ENCODE assay signal across 8 cellular contexts in genomic region chr2:214808481-214808931, GRCh38. TPM values are rescaled to one million over a fixed set of nuclear protein-coding genes. Genes with fewer than 3 reads are reported as not detected.
A peak's percentile ranks its signal among the peaks of the same experiment; 100 is the strongest.
DNase-seq lines count a peak whose midpoint lies in the region; ATAC-seq lines count a peak whose summit lies in the region.

No MANE protein-coding gene starts in this region.

- peak overlapping the region; percentile 95 for H3K4me3 Mint-ChIP-seq in stimulated activated naive CD8-positive, alpha-beta T cell treated with anti-CD3 and anti-CD28 coated beads, Interleukin-15, Interleukin-2, amounts not matched to agents 100 ng/mL and 50 ng/mL, for 24 hours
- peak overlapping the region; percentile 100 for H3K4me3 Mint-ChIP-seq in activated T-helper 2 cell treated with anti-CD3 and anti-CD28 coated beads, Interferon-gamma antibody, Interleukin-2, Interleukin-4, amounts not matched to agents 10 μg/mL and 5 μg/mL and 100 μg/mL, durations not matched to agents 14 hours and 24 hours and 36 hours (ENCODE audit: low read depth)
- H3K4me3 Mint-ChIP-seq in stimulated activated effector memory CD8-positive, alpha-beta T cell treated with anti-CD3 and anti-CD28 coated beads, Interleukin-12 subunit alpha, Interleukin-12 subunit beta, amount 100 ng/mL, for 72 hours = peak overlapping the region; percentile 94

- intact Hi-C loops in activated T-helper 2 cell treated with anti-CD3 and anti-CD28 coated beads, Interferon-gamma antibody, Interleukin-2, Interleukin-4, amounts not matched to agents 10 μg/mL and 5 μg/mL and 100 μg/mL, durations not matched to agents 14 hours and 24 hours and 36 hours (cut with micrococcal nuclease) = loop anchor here (2.0 to 10.0 kb wide), 4 partner anchors 36 to 1524 kb away; partner anchors contain the start of gene SPAG16

- DNase-seq in stimulated activated naive CD8-positive, alpha-beta T cell treated with anti-CD3 and anti-CD28 coated beads, Interleukin-15, Interleukin-2, amounts not matched to agents 100 U/mL and 50 U/mL, for 24 hours = no peak
- no peak for DNase-seq in activated T-helper 2 cell treated with anti-CD3 and anti-CD28 coated beads, Interferon-gamma antibody, Interleukin-2, Interleukin-4, amounts not matched to agents 10 μg/mL and 5 μg/mL and 100 μg/mL, durations not matched to agents 14 hours and 24 hours and 36 hours (ENCODE audit: low spot score)
- DNase-seq in stimulated activated effector memory CD8-positive, alpha-beta T cell treated with anti-CD3 and anti-CD28 coated beads, Interleukin-12 subunit alpha, Interleukin-12 subunit beta, amount 100 ng/mL, for 72 hours (ENCODE audit: low spot score in 2 of 2) = no peak
- DNase-seq in 8988T = no peak

- no peak for ATAC-seq in stimulated activated naive CD8-positive, alpha-beta T cell treated with anti-CD3 and anti-CD28 coated beads, Interleukin-15, Interleukin-2, amounts not matched to agents 100 U/mL and 50 U/mL, for 24 hours
- ATAC-seq in stimulated activated effector memory CD8-positive, alpha-beta T cell treated with anti-CD3 and anti-CD28 coated beads, Interleukin-12 subunit alpha, Interleukin-12 subunit beta, amount 100 ng/mL, for 72 hours = no peak
- ATAC-seq in HG02852 (IDR thresholded peaks at IDR 0.05; ENCODE audit: unreplicated experiment) (no peak), GM19467 (IDR thresholded peaks at IDR 0.05; ENCODE audit: unreplicated experiment) (no peak)

- peaks cover 18% of the 10 kb centered on the region for H3K36me3 Mint-ChIP-seq in stimulated activated naive CD8-positive, alpha-beta T cell treated with anti-CD3 and anti-CD28 coated beads, Interleukin-15, Interleukin-2, amounts not matched to agents 100 ng/mL and 50 ng/mL, for 24 hours (ENCODE audit: low read depth)
- peaks cover 32% of the 10 kb centered on the region for H3K36me3 Mint-ChIP-seq in activated T-helper 2 cell treated with anti-CD3 and anti-CD28 coated beads, Interferon-gamma antibody, Interleukin-2, Interleukin-4, amounts not matched to agents 10 μg/mL and 5 μg/mL and 100 μg/mL, durations not matched to agents 14 hours and 24 hours and 36 hours (ENCODE audit: low read depth)
- peaks cover 21% of the 10 kb centered on the region for H3K36me3 Mint-ChIP-seq in stimulated activated effector memory CD8-positive, alpha-beta T cell treated with anti-CD3 and anti-CD28 coated beads, Interleukin-12 subunit alpha, Interleukin-12 subunit beta, amount 100 ng/mL, for 72 hours

- peaks cover 30% of the 10 kb centered on the region for H3K4me1 Mint-ChIP-seq in stimulated activated naive CD8-positive, alpha-beta T cell treated with anti-CD3 and anti-CD28 coated beads, Interleukin-15, Interleukin-2, amounts not matched to agents 100 ng/mL and 50 ng/mL, for 24 hours (ENCODE audit: low read depth)
- H3K4me1 Mint-ChIP-seq in activated T-helper 2 cell treated with anti-CD3 and anti-CD28 coated beads, Interferon-gamma antibody, Interleukin-2, Interleukin-4, amounts not matched to agents 10 μg/mL and 5 μg/mL and 100 μg/mL, durations not matched to agents 14 hours and 24 hours and 36 hours (ENCODE audit: low read depth) = peaks cover 45% of the 10 kb centered on the region
- peaks cover 26% of the 10 kb centered on the region for H3K4me1 Mint-ChIP-seq in stimulated activated effector memory CD8-positive, alpha-beta T cell treated with anti-CD3 and anti-CD28 coated beads, Interleukin-12 subunit alpha, Interleukin-12 subunit beta, amount 100 ng/mL, for 72 hours

- peak overlapping the region; percentile 88 for H3K4me3 ChIP-seq in iPS-18c (ENCODE audit: insufficient read depth, low read depth, low read length)

- H3K9me3 ChIP-seq in iPS-18c (ENCODE audit: control insufficient read depth, insufficient read depth, low read length) = no peaks in the 10 kb centered on the region

- peak overlapping the region; percentile 96 for H3K27ac Mint-ChIP-seq in stimulated activated naive CD8-positive, alpha-beta T cell treated with anti-CD3 and anti-CD28 coated beads, Interleukin-15, Interleukin-2, amounts not matched to agents 100 ng/mL and 50 ng/mL, for 24 hours
- H3K27ac Mint-ChIP-seq in activated T-helper 2 cell treated with anti-CD3 and anti-CD28 coated beads, Interferon-gamma antibody, Interleukin-2, Interleukin-4, amounts not matched to agents 10 μg/mL and 5 μg/mL and 100 μg/mL, durations not matched to agents 14 hours and 24 hours and 36 hours = peak overlapping the region; percentile 91
- H3K27ac Mint-ChIP-seq in stimulated activated effector memory CD8-positive, alpha-beta T cell treated with anti-CD3 and anti-CD28 coated beads, Interleukin-12 subunit alpha, Interleukin-12 subunit beta, amount 100 ng/mL, for 72 hours = peak overlapping the region; percentile 92

- no peaks in the 10 kb centered on the region for H3K9me3 Mint-ChIP-seq in stimulated activated naive CD8-positive, alpha-beta T cell treated with anti-CD3 and anti-CD28 coated beads, Interleukin-15, Interleukin-2, amounts not matched to agents 100 ng/mL and 50 ng/mL, for 24 hours
- no peaks in the 10 kb centered on the region for H3K9me3 Mint-ChIP-seq in activated T-helper 2 cell treated with anti-CD3 and anti-CD28 coated beads, Interferon-gamma antibody, Interleukin-2, Interleukin-4, amounts not matched to agents 10 μg/mL and 5 μg/mL and 100 μg/mL, durations not matched to agents 14 hours and 24 hours and 36 hours
- no peaks in the 10 kb centered on the region for H3K9me3 Mint-ChIP-seq in stimulated activated effector memory CD8-positive, alpha-beta T cell treated with anti-CD3 and anti-CD28 coated beads, Interleukin-12 subunit alpha, Interleukin-12 subunit beta, amount 100 ng/mL, for 72 hours

- H3K27me3 Mint-ChIP-seq in stimulated activated naive CD8-positive, alpha-beta T cell treated with anti-CD3 and anti-CD28 coated beads, Interleukin-15, Interleukin-2, amounts not matched to agents 100 ng/mL and 50 ng/mL, for 24 hours = peaks cover 11% of the 10 kb centered on the region
- peaks cover 11% of the 10 kb centered on the region for H3K27me3 Mint-ChIP-seq in activated T-helper 2 cell treated with anti-CD3 and anti-CD28 coated beads, Interferon-gamma antibody, Interleukin-2, Interleukin-4, amounts not matched to agents 10 μg/mL and 5 μg/mL and 100 μg/mL, durations not matched to agents 14 hours and 24 hours and 36 hours (ENCODE audit: low read depth)

RNA-seq across cellular contexts. Expression of gene BARD1, which starts 1.0 kb away (rescaled TPM):
- total RNA-seq in activated T-helper 2 cell treated with anti-CD3 and anti-CD28 coated beads, Interferon-gamma antibody, Interleukin-2, Interleukin-4, amounts not matched to agents 10 μg/mL and 5 μg/mL and 100 μg/mL, durations not matched to agents 14 hours and 24 hours and 36 hours = 33.2 and 34.4 TPM in 2 replicates
